ENCODE assay signal across 8 cellular contexts in genomic region chrX:110992611-110993010, GRCh38.
DNase-seq lines count a peak whose midpoint lies in the region; ATAC-seq and TF ChIP-seq lines count a peak whose summit lies in the region.

No MANE protein-coding gene starts in this region.

- H3K36me3 ChIP-seq in breast epithelium: no peaks in the 10 kb centered on the region
- no peaks in the 10 kb centered on the region for H3K36me3 ChIP-seq in vagina

- H3K4me3 Mint-ChIP-seq in MCF 10A (ENCODE audit: unreplicated experiment): no peak overlapping the region
- H3K4me3 Mint-ChIP-seq in glutamatergic neuron (ENCODE audit: unreplicated experiment): no peak overlapping the region

- DNase-seq in MCF 10A (ENCODE audit: unreplicated experiment) (peak; percentile 51), breast epithelium (ENCODE audit: low spot score in 2 of 2) (no peak), HuH-7.5 (ENCODE audit: low spot score) (peak; percentile 10), glutamatergic neuron (peak; percentile 26), stromal cell of bone marrow (ENCODE audit: low read depth) (peak; percentile 4), omental fat pad (ENCODE audit: low spot score) (no peak), vagina (ENCODE audit: extremely low spot score in 2 of 2) (no peak)

- POLR2A ChIA-PET in MCF 10A (lab: Yijun Ruan, JAX): no interaction called here

- H3K27ac ChIP-seq in breast epithelium: no peak overlapping the region
- no peak overlapping the region for H3K27ac ChIP-seq in vagina

- H3K4me1 ChIP-seq in breast epithelium (no peaks in the 10 kb centered on the region), vagina (no peaks in the 10 kb centered on the region)

- ATAC-seq in omental fat pad (ENCODE audit: low FRiP score): no peak

- H3K9me3 ChIP-seq in breast epithelium (no peaks in the 10 kb centered on the region), vagina (no peaks in the 10 kb centered on the region)

- H3K27me3 Mint-ChIP-seq in MCF 10A (ENCODE audit: insufficient read depth, unreplicated experiment) (peaks cover 67% of the 10 kb centered on the region), glutamatergic neuron (ENCODE audit: unreplicated experiment) (peaks cover 3% of the 10 kb centered on the region)

- H3K27ac Mint-ChIP-seq in MCF 10A (ENCODE audit: low read depth, unreplicated experiment) (no peak overlapping the region), glutamatergic neuron (ENCODE audit: unreplicated experiment) (no peak overlapping the region)

- CTCF ChIA-PET in MCF 10A (lab: Yijun Ruan, JAX): interaction anchor here (0.7 to 2.5 kb wide), 10 partner anchors 9 to 452 kb away, joined by 3 to 14 read pairs (median 4); partner anchors contain the start of gene PAK3

- H3K4me3 ChIP-seq in breast epithelium (no peak overlapping the region), WI38 (ENCODE audit: low read depth, low read length) (no peak overlapping the region), vagina (no peak overlapping the region)

- H3K27me3 ChIP-seq in breast epithelium: peaks cover 0 to 55% of the 10 kb centered on the region in 2 donors
- no peaks in the 10 kb centered on the region for H3K27me3 ChIP-seq in vagina

- H3K36me3 Mint-ChIP-seq in MCF 10A (ENCODE audit: insufficient read depth, unreplicated experiment): no peaks in the 10 kb centered on the region
- H3K36me3 Mint-ChIP-seq in glutamatergic neuron (ENCODE audit: unreplicated experiment): no peaks in the 10 kb centered on the region

- intact Hi-C loops in MCF 10A (cut with micrococcal nuclease) (loop anchor here (1.0 to 10.0 kb wide), 5 partner anchors 108 to 548 kb away; no protein-coding TSS in a partner anchor), breast epithelium (cut with DNase I; ENCODE audit: low total_unique reads) (no loop called here), vagina (cut with DNase I) (no loop called here)

- H3K9me3 Mint-ChIP-seq in MCF 10A (ENCODE audit: unreplicated experiment) (no peaks in the 10 kb centered on the region), glutamatergic neuron (ENCODE audit: unreplicated experiment) (peaks cover 2% of the 10 kb centered on the region)

- peak; percentile 34 for TF ChIP-seq CTCF in MCF 10A (IDR thresholded peaks at IDR 0.05; ENCODE audit: unreplicated experiment)
- no peak for TF ChIP-seq CTCF in breast epithelium (IDR thresholded peaks at IDR 0.05)
- peak; percentile 23; the same call in 1 of the 2 replicates for TF ChIP-seq CTCF in WI38 (IDR thresholded peaks at IDR 0.05; ENCODE audit: low read depth, low read length)
- peak; percentile 41 for TF ChIP-seq CTCF in glutamatergic neuron (IDR thresholded peaks at IDR 0.05; ENCODE audit: partially characterized antibody, unreplicated experiment)
- no peak for TF ChIP-seq CTCF in omental fat pad (IDR thresholded peaks at IDR 0.05)
- no peak for TF ChIP-seq CTCF in vagina (IDR thresholded peaks at IDR 0.05)

- BruUV-seq in MCF 10A (replicated peaks; lab: Mats Ljungman, UMichigan): no TSS peak

- H3K4me1 Mint-ChIP-seq in MCF 10A (ENCODE audit: insufficient read depth, unreplicated experiment) (no peaks in the 10 kb centered on the region), glutamatergic neuron (ENCODE audit: low read depth, unreplicated experiment) (peaks cover 6% of the 10 kb centered on the region)

- TF ChIP-seq POLR2A in breast epithelium (IDR thresholded peaks at IDR 0.05): no peak
- TF ChIP-seq POLR2A in vagina (IDR thresholded peaks at IDR 0.05): no peak

Comparison
In these comparisons a context has a peak if more than half of its experiments do, and no peak if none do; other contexts are left out.
1. DNase-seq: peak in MCF 10A (single experiment), HuH-7.5 (single experiment), glutamatergic neuron (single experiment) and stromal cell of bone marrow (single experiment); none in breast epithelium (0 of 2), omental fat pad (single experiment) and vagina (0 of 2).
2. CTCF ChIP-seq: peak in MCF 10A (single experiment), WI38 (single experiment) and glutamatergic neuron (single experiment); none in breast epithelium (0 of 3), omental fat pad (0 of 3) and vagina (0 of 3).